Comparison of ENCODE assay signal across 15 cellular contexts in genomic region chr5:60340965-60341471, GRCh38.
DNase-seq lines count a peak whose midpoint lies in the region; ATAC-seq and TF ChIP-seq lines count a peak whose summit lies in the region.
"Had no signal": no experiment of that assay in that cellular context is flagged by ENCODE, and none has a peak within 500 bp of the region (broad histone marks: within the 10 kb centered on the region; RNA-seq: fewer than 3 reads in every experiment).

No MANE protein-coding gene starts in this region.

- no peaks in the 10 kb centered on the region for H3K27me3 ChIP-seq in GM06990 (replicated peaks; ENCODE audit: control insufficient read depth, insufficient read depth, low read length)
- H3K27me3 ChIP-seq in CD8-positive, alpha-beta T cell (ENCODE audit: insufficient read depth, low read length) = no peaks in the 10 kb centered on the region

- H3K4me1 ChIP-seq in CD8-positive, alpha-beta T cell (ENCODE audit: insufficient read depth, low read length) = no peaks in the 10 kb centered on the region

- no peaks in the 10 kb centered on the region for H3K9me3 ChIP-seq in CD8-positive, alpha-beta T cell (ENCODE audit: low read length)

- TF ChIP-seq CTCF in GM06990 (IDR thresholded peaks at IDR 0.05; ENCODE audit: insufficient read depth, low read length, poor library complexity, severe bottlenecking) (no peak), endothelial cell (IDR thresholded peaks at IDR 0.05; ENCODE audit: unreplicated experiment) (no peak)
- TF ChIP-seq CTCF in CD8-positive, alpha-beta T cell (IDR thresholded peaks at IDR 0.05) = no peak

- H3K4me3 ChIP-seq in GM06990 (replicated peaks; ENCODE audit: low read depth, low read length) = no peak overlapping the region
- no peak overlapping the region for H3K4me3 ChIP-seq in CD8-positive, alpha-beta T cell (ENCODE audit: low read depth, low read length)

- H3K27ac Mint-ChIP-seq in endothelial cell (ENCODE audit: unreplicated experiment) = no peak overlapping the region
- H3K27ac Mint-ChIP-seq in CD8-positive, alpha-beta T cell = no peak overlapping the region
- H3K27ac Mint-ChIP-seq: B cell; dendritic cell treated with granulocyte-macrophage colony-stimulating factor and Interleukin-4, amounts not matched to agents 40 ng/mL and 50 ng/mL, for 4 days; IgD-negative memory B cell; memory B cell; progenitor cell of endocrine pancreas had no signal

- no peak overlapping the region for H3K4me3 Mint-ChIP-seq in endothelial cell (ENCODE audit: unreplicated experiment)
- no peak overlapping the region for H3K4me3 Mint-ChIP-seq in CD8-positive, alpha-beta T cell
- H3K4me3 Mint-ChIP-seq: B cell; dendritic cell treated with granulocyte-macrophage colony-stimulating factor and Interleukin-4, amounts not matched to agents 40 ng/mL and 50 ng/mL, for 4 days; IgD-negative memory B cell; memory B cell had no signal

- H3K36me3 ChIP-seq in GM06990 (ENCODE audit: control insufficient read depth, insufficient read depth, low read length) = no peaks in the 10 kb centered on the region
- H3K36me3 ChIP-seq in CD8-positive, alpha-beta T cell (ENCODE audit: insufficient read depth, low read length) = no peaks in the 10 kb centered on the region

- H3K4me1 Mint-ChIP-seq in endothelial cell (ENCODE audit: unreplicated experiment) = no peaks in the 10 kb centered on the region
- no peaks in the 10 kb centered on the region for H3K4me1 Mint-ChIP-seq in CD8-positive, alpha-beta T cell (ENCODE audit: low read depth)

- CTCF ChIA-PET in CD8-positive, alpha-beta T cell (lab: Charles Lee) = no interaction called here

- no peak overlapping the region for H3K27ac ChIP-seq in CD8-positive, alpha-beta T cell (ENCODE audit: low read depth, low read length)

- H3K27me3 Mint-ChIP-seq in endothelial cell (ENCODE audit: unreplicated experiment) = peaks cover 2% of the 10 kb centered on the region
- H3K27me3 Mint-ChIP-seq in CD8-positive, alpha-beta T cell (ENCODE audit: low read depth) = no peaks in the 10 kb centered on the region
- H3K27me3 Mint-ChIP-seq: B cell; dendritic cell treated with granulocyte-macrophage colony-stimulating factor and Interleukin-4, amounts not matched to agents 40 ng/mL and 50 ng/mL, for 4 days; memory B cell had no signal

- peak; percentile 39 for DNase-seq in GM06990 (ENCODE audit: extremely low read depth, insufficient read length)
- DNase-seq in cerebellum (ENCODE audit: low spot score) = peak; percentile 10
- no peak for DNase-seq in D341Med (ENCODE audit: low spot score)
- no peak for DNase-seq in NCI-H345 (lab: John Stamatoyannopoulos, UW)
- no peak for DNase-seq in endothelial cell (ENCODE audit: low spot score)
- DNase-seq in CD8-positive, alpha-beta T cell = no peak
- DNase-seq: activated CD4-positive, CD25-positive, alpha-beta regulatory T cell treated with anti-CD3 and anti-CD28 coated beads, Interleukin-2, amount 50 U/mL, for 72 hours; activated naive CD4-positive, alpha-beta T cell had no signal

- H3K9me3 Mint-ChIP-seq in endothelial cell (ENCODE audit: unreplicated experiment) = no peaks in the 10 kb centered on the region
- H3K9me3 Mint-ChIP-seq in CD8-positive, alpha-beta T cell = no peaks in the 10 kb centered on the region
- H3K9me3 Mint-ChIP-seq: dendritic cell treated with granulocyte-macrophage colony-stimulating factor and Interleukin-4, amounts not matched to agents 40 ng/mL and 50 ng/mL, for 4 days; IgD-negative memory B cell; memory B cell had no signal

- intact Hi-C loops in CD8-positive, alpha-beta T cell (cut with DNase I, micrococcal nuclease) = no loop called here

- H3K36me3 Mint-ChIP-seq in endothelial cell (ENCODE audit: low read depth, unreplicated experiment) = no peaks in the 10 kb centered on the region
- H3K36me3 Mint-ChIP-seq in CD8-positive, alpha-beta T cell = no peaks in the 10 kb centered on the region
- H3K36me3 Mint-ChIP-seq: IgD-negative memory B cell, memory B cell had no signal

- POLR2A ChIA-PET in CD8-positive, alpha-beta T cell (lab: Charles Lee) = no interaction called here

- ATAC-seq in GM19025 (IDR thresholded peaks at IDR 0.05; ENCODE audit: low read depth, unreplicated experiment) = peak; percentile 47
- ATAC-seq in HG03103 (IDR thresholded peaks at IDR 0.05; ENCODE audit: low read depth, unreplicated experiment) = peak; percentile 60
- no peak for ATAC-seq in CD8-positive, alpha-beta T cell

Comparison
In these comparisons a context has a peak if more than half of its experiments do, and no peak if none do; other contexts are left out.
1. DNase-seq: peak in GM06990 (single experiment) and cerebellum (single experiment); none in D341Med (single experiment), NCI-H345 (single experiment), endothelial cell (single experiment) and CD8-positive, alpha-beta T cell (0 of 7).